In genomic region chr9:137444106-137444790, GRCh38 we compare ENCODE assay signal across 2 cellular contexts.
TF ChIP-seq lines count a peak whose summit lies in the region.

No MANE protein-coding gene starts in this region.

TF ChIP-seq in HCT116, 20 proteins besides CTCF, POLR2A, EP300 and RAD21:
- TF ChIP-seq MAX (IDR thresholded peaks at IDR 0.05) (no peak), ZBTB33 (IDR thresholded peaks at IDR 0.05; ENCODE audit: extremely low read depth, insufficient replicate concordance, low read length) (no peak), SIN3A (IDR thresholded peaks at IDR 0.05; ENCODE audit: low read depth) (no peak), CEBPB (IDR thresholded peaks at IDR 0.05; ENCODE audit: low read depth) (no peak), ELF1 (IDR thresholded peaks at IDR 0.05; ENCODE audit: borderline replicate concordance, low read depth) (no peak), EZH2 (IDR thresholded peaks at IDR 0.05) (no peak), FOSL1 (IDR thresholded peaks at IDR 0.05; ENCODE audit: low read depth) (no peak)

TF ChIP-seq in K562, 482 proteins besides CTCF, POLR2A, EP300 and RAD21:
- TF ChIP-seq ZNF277 (CRISPR knock-in tag; IDR thresholded peaks at IDR 0.05; ENCODE audit: borderline replicate concordance): no peak
- no peak for TF ChIP-seq BDP1 (IDR thresholded peaks at IDR 0.05; ENCODE audit: insufficient read depth, insufficient read length)
- TF ChIP-seq NR1H2 (CRISPR knock-in tag; IDR thresholded peaks at IDR 0.05): no peak
- TF ChIP-seq SMAD4 (CRISPR knock-in tag; conservative IDR thresholded peaks at IDR 0.05): no peak
- TF ChIP-seq HSF4 (CRISPR knock-in tag; IDR thresholded peaks at IDR 0.05; ENCODE audit: borderline replicate concordance): no peak
- no peak for TF ChIP-seq ZNF699 (CRISPR knock-in tag; IDR thresholded peaks at IDR 0.05; ENCODE audit: insufficient replicate concordance)
- no peak for TF ChIP-seq GATAD2B (IDR thresholded peaks at IDR 0.05; ENCODE audit: borderline replicate concordance)
- no peak for TF ChIP-seq ZNF76 (CRISPR knock-in tag; IDR thresholded peaks at IDR 0.05; ENCODE audit: borderline replicate concordance)
- no peak for TF ChIP-seq ZBTB8A (IDR thresholded peaks at IDR 0.05; ENCODE audit: partially characterized antibody)
- no peak for TF ChIP-seq HEY1 (CRISPR knock-in tag; IDR thresholded peaks at IDR 0.05; ENCODE audit: borderline replicate concordance)
- no peak for TF ChIP-seq ZBTB9 (CRISPR knock-in tag; IDR thresholded peaks at IDR 0.05)
- no peak for TF ChIP-seq SOX6 (IDR thresholded peaks at IDR 0.05)
